In the genomic region with DNA sequence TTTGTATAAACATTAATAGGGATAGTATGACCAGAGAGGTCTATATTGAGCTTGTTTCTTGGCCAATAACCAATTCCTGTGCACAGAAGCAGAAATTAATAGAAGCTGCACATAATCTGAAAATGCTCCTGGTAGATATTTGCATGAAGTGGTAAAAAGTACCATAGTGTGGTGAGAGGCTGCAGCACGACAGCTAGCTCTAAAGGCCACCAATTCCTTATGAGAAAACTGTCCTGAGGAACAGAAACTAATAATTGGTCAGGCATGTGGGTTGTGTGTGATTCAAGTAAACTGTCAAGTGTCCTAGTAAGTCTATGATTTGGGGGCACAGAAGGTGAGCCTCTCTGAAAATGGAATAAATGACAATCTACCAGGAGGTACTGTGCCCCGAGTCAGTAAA, we compare ENCODE assay signal across 16 cellular contexts. TPM values are rescaled to one million over a fixed set of nuclear protein-coding genes. Genes with fewer than 3 reads are reported as not detected.
DNase-seq lines count a peak whose midpoint lies in the region; ATAC-seq, FAIRE-seq and TF ChIP-seq lines count a peak whose summit lies in the region.
"Had no signal": no experiment of that assay in that cellular context is flagged by ENCODE, and none has a peak within 500 bp of the region (broad histone marks: within the 10 kb centered on the region; RNA-seq: fewer than 3 reads in every experiment).

No MANE protein-coding gene starts in this region.

- H3K27me3 ChIP-seq in small intestine (ENCODE audit: control insufficient read depth in 2 of 2, insufficient read depth in 2 of 2, low read length in 2 of 2) (no peaks in the 10 kb centered on the region), left ventricle myocardium inferior (ENCODE audit: low read depth) (no peaks in the 10 kb centered on the region)
- H3K27me3 ChIP-seq: BLaER1 had no signal

- CTCF ChIA-PET in activated CD8-positive, alpha-beta T cell treated with anti-CD3 and anti-CD28 coated beads, Interleukin-2, amount 10 ng/mL, durations not matched to agents 7 days and 5 days (lab: Charles Lee), result no interaction called here

- 51 to 69% (median 58%) methylated on average over 2 of the region's 2 CpGs for WGBS in small intestine, 3 donors

- H3K4me1 ChIP-seq in small intestine (ENCODE audit: control insufficient read depth in 2 of 2, insufficient read depth in 1 of 2, low read depth in 1 of 2, low read length in 1 of 2) (no peaks in the 10 kb centered on the region), left ventricle myocardium inferior (no peaks in the 10 kb centered on the region)
- H3K4me1 ChIP-seq: BLaER1 had no signal

- H3K27ac Mint-ChIP-seq in activated CD8-positive, alpha-beta T cell treated with anti-CD3 and anti-CD28 coated beads, Interleukin-2, amount 10 ng/mL, durations not matched to agents 7 days and 5 days, result no peak overlapping the region

- no peak for TF ChIP-seq CTCF in GM20000 (IDR thresholded peaks at IDR 0.05; ENCODE audit: extremely low read depth, missing control alignments)
- no peak for TF ChIP-seq CTCF in left ventricle myocardium inferior (IDR thresholded peaks at IDR 0.05; ENCODE audit: borderline replicate concordance)

- no peak overlapping the region for H3K4me3 Mint-ChIP-seq in activated CD8-positive, alpha-beta T cell treated with anti-CD3 and anti-CD28 coated beads, Interleukin-2, amount 10 ng/mL, durations not matched to agents 7 days and 5 days

- no peaks in the 10 kb centered on the region for H3K36me3 Mint-ChIP-seq in activated CD8-positive, alpha-beta T cell treated with anti-CD3 and anti-CD28 coated beads, Interleukin-2, amount 10 ng/mL, durations not matched to agents 7 days and 5 days (ENCODE audit: low read depth)

- H3K4me1 Mint-ChIP-seq in activated CD8-positive, alpha-beta T cell treated with anti-CD3 and anti-CD28 coated beads, Interleukin-2, amount 10 ng/mL, durations not matched to agents 7 days and 5 days (ENCODE audit: low read depth), result no peaks in the 10 kb centered on the region

- no peaks in the 10 kb centered on the region for H3K36me3 ChIP-seq in small intestine (ENCODE audit: control insufficient read depth in 2 of 2, insufficient read depth in 2 of 2, low read length in 2 of 2)
- no peaks in the 10 kb centered on the region for H3K36me3 ChIP-seq in left ventricle myocardium inferior
- H3K36me3 ChIP-seq: BLaER1 had no signal

- no peaks in the 10 kb centered on the region for H3K27me3 Mint-ChIP-seq in activated CD8-positive, alpha-beta T cell treated with anti-CD3 and anti-CD28 coated beads, Interleukin-2, amount 10 ng/mL, durations not matched to agents 7 days and 5 days (ENCODE audit: low read depth)

- intact Hi-C loops in left ventricle myocardium inferior (cut with micrococcal nuclease), result no loop called here

- H3K9me3 Mint-ChIP-seq in activated CD8-positive, alpha-beta T cell treated with anti-CD3 and anti-CD28 coated beads, Interleukin-2, amount 10 ng/mL, durations not matched to agents 7 days and 5 days (ENCODE audit: insufficient read depth), result no peaks in the 10 kb centered on the region

- POLR2A ChIA-PET in activated CD8-positive, alpha-beta T cell treated with anti-CD3 and anti-CD28 coated beads, Interleukin-2, amount 10 ng/mL, durations not matched to agents 7 days and 5 days (lab: Charles Lee), result no interaction called here

- H3K27ac ChIP-seq in small intestine (ENCODE audit: low read depth in 1 of 2, low read length in 1 of 2) (no peak overlapping the region), left ventricle myocardium inferior (replicated peaks) (no peak overlapping the region)
- H3K27ac ChIP-seq: BLaER1 had no signal

- H3K4me3 ChIP-seq in small intestine (ENCODE audit: low read depth in 1 of 2, low read length in 2 of 2) (no peak overlapping the region), left ventricle myocardium inferior (no peak overlapping the region)
- H3K4me3 ChIP-seq: BLaER1 had no signal

- H3K9me3 ChIP-seq in small intestine (ENCODE audit: control insufficient read depth, low read depth) (no peaks in the 10 kb centered on the region), left ventricle myocardium inferior (replicated peaks) (peaks cover 3% of the 10 kb centered on the region)
- H3K9me3 ChIP-seq: BLaER1 had no signal

- FAIRE-seq in small intestine (lab: Jason Lieb, UNC), result no peak
- FAIRE-seq: endothelial cell of umbilical vein, TTC549 had no signal

- ATAC-seq in GM18508 (IDR thresholded peaks at IDR 0.05; ENCODE audit: insufficient read depth, unreplicated experiment) (peak; percentile 96), HG02943 (IDR thresholded peaks at IDR 0.05; ENCODE audit: low read depth, unreplicated experiment) (peak; percentile 94), HG03571 (IDR thresholded peaks at IDR 0.05; ENCODE audit: unreplicated experiment) (peak; percentile 96)
- ATAC-seq in activated CD8-positive, alpha-beta T cell treated with anti-CD3 and anti-CD28 coated beads, Interleukin-2, amount 10 ng/mL, durations not matched to agents 7 days and 5 days, result no peak

- peak; percentile 57 for DNase-seq in GM20000 (ENCODE audit: low spot score)
- DNase-seq in small intestine, result no peak
- DNase-seq in left ventricle myocardium inferior, result no peak
- DNase-seq in NCI-H2171 treated with DMSO at 0.1 percent for 48 hours (lab: John Stamatoyannopoulos, UW), result no peak
- no peak for DNase-seq in activated CD8-positive, alpha-beta T cell treated with anti-CD3 and anti-CD28 coated beads, Interleukin-2, amount 10 ng/mL, durations not matched to agents 7 days and 5 days
- DNase-seq: GDM1, midbrain, NCI-H1436 treated with DMSO at 0.1 percent for 48 hours had no signal

RNA-seq across cellular contexts. Expression of a gene that starts 51.5 kb away (rescaled TPM):
- not detected for polyA plus RNA-seq in small intestine
- not detected for total RNA-seq in left ventricle myocardium inferior
- total RNA-seq in activated CD8-positive, alpha-beta T cell treated with anti-CD3 and anti-CD28 coated beads, Interleukin-2, amount 10 ng/mL, durations not matched to agents 7 days and 5 days, result not detected
- total RNA-seq: endothelial cell of umbilical vein, OCI-LY7 had no signal
- polyA plus RNA-seq: endothelial cell of umbilical vein, urinary bladder had no signal
